ENCODE assay signal across 12 cellular contexts in the genomic region with DNA sequence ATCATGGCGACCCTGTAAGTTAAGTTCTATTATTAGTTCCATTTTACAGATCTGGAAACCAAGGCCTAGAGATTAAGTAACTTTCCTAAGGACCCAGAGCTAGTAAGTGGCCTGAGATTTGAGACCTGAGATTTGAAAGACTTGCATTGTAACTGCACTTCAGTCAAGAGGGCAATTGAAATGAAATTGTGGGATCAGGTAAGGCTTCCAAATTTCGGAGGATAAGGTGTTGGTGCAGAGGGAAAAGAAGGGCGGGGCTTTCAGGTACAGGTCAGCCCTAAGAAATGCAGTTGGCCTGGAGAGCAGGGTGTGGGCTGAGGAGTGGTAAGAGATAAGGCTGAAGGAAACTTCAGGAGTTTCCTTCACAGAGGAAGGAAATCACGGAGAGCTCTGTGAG. TPM values are rescaled to one million over a fixed set of nuclear protein-coding genes. Genes with fewer than 3 reads are reported as not detected.
DNase-seq lines count a peak whose midpoint lies in the region; ATAC-seq and TF ChIP-seq lines count a peak whose summit lies in the region.
"Had no signal": no experiment of that assay in that cellular context is flagged by ENCODE, and none has a peak within 500 bp of the region (broad histone marks: within the 10 kb centered on the region; RNA-seq: fewer than 3 reads in every experiment).

No MANE protein-coding gene starts in this region.

- no peak for DNase-seq in CD8-positive, alpha-beta memory T cell
- DNase-seq in PC-3 (peak; percentile 70), heart left ventricle (no peak), activated gamma-delta T cell (lab: John Stamatoyannopoulos, UW) (no peak), tibial artery (no peak), NCI-H69 (lab: John Stamatoyannopoulos, UW) (no peak)
- DNase-seq in effector CD4-positive, alpha-beta T cell: no peak
- DNase-seq: GF-D8, hippocampal formation, NCI-H1694 had no signal

- peaks cover 7% of the 10 kb centered on the region for H3K4me1 ChIP-seq in CD8-positive, alpha-beta memory T cell (ENCODE audit: insufficient read depth, low read length)
- H3K4me1 ChIP-seq in PC-3 (ENCODE audit: insufficient read depth, low read length) (peaks cover 40% of the 10 kb centered on the region), heart left ventricle (peaks cover 4 to 37% (median 32%) of the 10 kb centered on the region in 12 donors), tibial artery (peaks cover 0 to 13% (median 0%) of the 10 kb centered on the region in 4 donors)

- POLR2A ChIA-PET in CD8-positive, alpha-beta memory T cell (lab: Charles Lee): no interaction called here
- POLR2A ChIA-PET in PC-3 (lab: Charles Lee; ENCODE audit: unreplicated experiment): no interaction called here

- H3K79me2 ChIP-seq in PC-3 (ENCODE audit: low read length): no peaks in the 10 kb centered on the region

- CTCF ChIA-PET in CD8-positive, alpha-beta memory T cell (lab: Charles Lee): no interaction called here
- CTCF ChIA-PET in PC-3 (lab: Charles Lee): interaction anchor here (0.6 kb wide), 1 partner anchor 64 kb away, joined by 3 read pairs; no protein-coding TSS in a partner anchor

- H3K9me3 Mint-ChIP-seq in CD8-positive, alpha-beta memory T cell: no peaks in the 10 kb centered on the region
- H3K9me3 Mint-ChIP-seq in nephron: peaks cover 4% of the 10 kb centered on the region
- H3K9me3 Mint-ChIP-seq: activated naive CD4-positive, alpha-beta T cell treated with anti-CD3 and anti-CD28 coated beads, Interleukin-2, amount 50 U/mL, for 72 hours had no signal

- TF ChIP-seq CTCF in PC-3 (conservative IDR thresholded peaks at IDR 0.05; ENCODE audit: low read depth, low read length) (no peak), heart left ventricle (IDR thresholded peaks at IDR 0.05) (no peak), nephron (IDR thresholded peaks at IDR 0.05; ENCODE audit: unreplicated experiment in 3 of 3) (no peak), tibial artery (IDR thresholded peaks at IDR 0.05) (no peak)

- H3K27me3 Mint-ChIP-seq in CD8-positive, alpha-beta memory T cell: no peaks in the 10 kb centered on the region
- H3K27me3 Mint-ChIP-seq in nephron (ENCODE audit: low read depth): no peaks in the 10 kb centered on the region

- no peaks in the 10 kb centered on the region for H3K9me2 ChIP-seq in PC-3 (replicated peaks; ENCODE audit: low read length)

- H3K4me1 Mint-ChIP-seq in CD8-positive, alpha-beta memory T cell: peaks cover 10 to 19% (median 10%) of the 10 kb centered on the region in 3 donors
- H3K4me1 Mint-ChIP-seq in nephron: peaks cover 16% of the 10 kb centered on the region

- TF ChIP-seq POLR2A in heart left ventricle (IDR thresholded peaks at IDR 0.05): no peak

- no peaks in the 10 kb centered on the region for H3K27me3 ChIP-seq in CD8-positive, alpha-beta memory T cell (ENCODE audit: insufficient read depth, low read length, poor library complexity, severe bottlenecking)
- H3K27me3 ChIP-seq in PC-3 (ENCODE audit: low read length): no peaks in the 10 kb centered on the region
- H3K27me3 ChIP-seq in heart left ventricle: no peaks in the 10 kb centered on the region
- H3K27me3 ChIP-seq in tibial artery: no peaks in the 10 kb centered on the region

- H4K20me1 ChIP-seq in PC-3 (ENCODE audit: low read length): no peaks in the 10 kb centered on the region

- 51 to 64% (median 59%) methylated on average over 4 of the region's 4 CpGs for WGBS in heart left ventricle, 4 donors

- intact Hi-C loops in PC-3 (cut with micrococcal nuclease) (no loop called here), heart left ventricle (cut with DNase I) (loop anchor here in 2 of 10 donors (1.0 to 10.0 kb wide), 2 partner anchors 20 to 50 kb away; partner anchors contain the start of gene SLC16A1 (in 1 of the 2)), tibial artery (cut with DNase I; ENCODE audit: low total_unique reads) (no loop called here)

- peaks cover 0 to 2% (median 0%) of the 10 kb centered on the region in 3 donors for H3K36me3 Mint-ChIP-seq in CD8-positive, alpha-beta memory T cell
- H3K36me3 Mint-ChIP-seq in nephron (ENCODE audit: low read depth): peaks cover 25% of the 10 kb centered on the region
- H3K36me3 Mint-ChIP-seq: activated naive CD4-positive, alpha-beta T cell treated with anti-CD3 and anti-CD28 coated beads, Interleukin-2, amount 50 U/mL, for 72 hours had no signal

- H3K9ac ChIP-seq in PC-3 (ENCODE audit: low read length): peak overlapping the region; percentile 35

- no peaks in the 10 kb centered on the region for H3K36me3 ChIP-seq in CD8-positive, alpha-beta memory T cell (ENCODE audit: insufficient read depth, low read length)
- no peaks in the 10 kb centered on the region for H3K36me3 ChIP-seq in PC-3 (ENCODE audit: low read depth, low read length)
- H3K36me3 ChIP-seq in heart left ventricle: no peaks in the 10 kb centered on the region
- no peaks in the 10 kb centered on the region for H3K36me3 ChIP-seq in tibial artery

- no peaks in the 10 kb centered on the region for H3K9me3 ChIP-seq in CD8-positive, alpha-beta memory T cell (ENCODE audit: low read length)
- no peaks in the 10 kb centered on the region for H3K9me3 ChIP-seq in PC-3 (ENCODE audit: low read length)
- H3K9me3 ChIP-seq in heart left ventricle: no peaks in the 10 kb centered on the region
- no peaks in the 10 kb centered on the region for H3K9me3 ChIP-seq in tibial artery

- H3K4me2 ChIP-seq in PC-3 (ENCODE audit: low read length): peak overlapping the region; percentile 76

- peak overlapping the region in 5 of 8 donors; percentile 12 to 67 (median 30) for H3K27ac Mint-ChIP-seq in CD8-positive, alpha-beta memory T cell
- peak overlapping the region; percentile 26 to 71 (median 30) for H3K27ac Mint-ChIP-seq in nephron

- H3K4me3 ChIP-seq in CD8-positive, alpha-beta memory T cell (ENCODE audit: low read length): no peak overlapping the region
- H3K4me3 ChIP-seq in PC-3 (ENCODE audit: low read length) (peak overlapping the region; percentile 28), heart left ventricle (no peak overlapping the region), tibial artery (no peak overlapping the region)

- no TSS peak for BruUV-seq in PC-3 (replicated peaks; lab: Mats Ljungman, UMichigan)

- H3K4me3 Mint-ChIP-seq in CD8-positive, alpha-beta memory T cell: no peak overlapping the region
- no peak overlapping the region for H3K4me3 Mint-ChIP-seq in nephron

- H2AFZ ChIP-seq in PC-3 (ENCODE audit: low read length): 0 out of 2 replicates have a peak overlapping the region, but pooled peaks have one; percentile 7

- peaks cover 15% of the 10 kb centered on the region for H3F3A ChIP-seq in PC-3 (ENCODE audit: low read length, unreplicated experiment)

- peak; percentile 61 for ATAC-seq in PC-3
- peak in 3 of 4 donors; percentile 58 to 77 (median 64) for ATAC-seq in heart left ventricle

- H3K27ac ChIP-seq in CD8-positive, alpha-beta memory T cell (ENCODE audit: low read depth, low read length): no peak overlapping the region
- H3K27ac ChIP-seq in PC-3 (ENCODE audit: low read length) (peak overlapping the region; percentile 88), heart left ventricle (peak overlapping the region in 10 of 12 donors; percentile 35 to 84 (median 66)), tibial artery (no peak overlapping the region)

RNA-seq across cellular contexts. Expression of gene SLC16A1, which starts 51.2 kb away (rescaled TPM):
- total RNA-seq in CD8-positive, alpha-beta memory T cell: 10 to 100 TPM; 75.3 to 75.8 TPM
- 12.4 TPM for polyA plus RNA-seq in CD8-positive, alpha-beta memory T cell
- total RNA-seq in PC-3 (2014; rRNA removed) (103 and 116 TPM in 2 replicates), heart left ventricle (100 to 1,000 TPM; 116 to 192 (median 133) TPM)
- polyA plus RNA-seq in heart left ventricle: 10 to 100 TPM; 60.5 to 75.1 TPM

Comparison
In these comparisons a context has a peak if more than half of its experiments do, and no peak if none do; other contexts are left out.
1. H3K27ac ChIP-seq: peak in PC-3 (single experiment) and heart left ventricle (10 of 12); none in CD8-positive, alpha-beta memory T cell (single experiment) and tibial artery (0 of 2).